In genomic region chr9:36970007-36970888, GRCh38 we compare ENCODE assay signal across 3 cellular contexts.
TF ChIP-seq lines count a peak whose summit lies in the region.

No MANE protein-coding gene starts in this region.

TF ChIP-seq in SK-N-SH treated with all-trans-retinoic acid at 6 μM for 48 hours, 23 proteins besides CTCF, POLR2A, EP300 and RAD21 (continued from another document):
- TF ChIP-seq ZNF565 (CRISPR knock-in tag; conservative IDR thresholded peaks at IDR 0.05; ENCODE audit: low read depth) (no peak), ISL1 (CRISPR knock-in tag; IDR thresholded peaks at IDR 0.05) (no peak), SNAI2 (CRISPR knock-in tag; IDR thresholded peaks at IDR 0.05) (no peak), ZC3H10 (CRISPR knock-in tag; IDR thresholded peaks at IDR 0.05) (no peak), RARB (CRISPR knock-in tag; IDR thresholded peaks at IDR 0.05) (no peak), CSRNP3 (CRISPR knock-in tag; IDR thresholded peaks at IDR 0.05) (no peak)
- TF ChIP-seq, protein P1, sequence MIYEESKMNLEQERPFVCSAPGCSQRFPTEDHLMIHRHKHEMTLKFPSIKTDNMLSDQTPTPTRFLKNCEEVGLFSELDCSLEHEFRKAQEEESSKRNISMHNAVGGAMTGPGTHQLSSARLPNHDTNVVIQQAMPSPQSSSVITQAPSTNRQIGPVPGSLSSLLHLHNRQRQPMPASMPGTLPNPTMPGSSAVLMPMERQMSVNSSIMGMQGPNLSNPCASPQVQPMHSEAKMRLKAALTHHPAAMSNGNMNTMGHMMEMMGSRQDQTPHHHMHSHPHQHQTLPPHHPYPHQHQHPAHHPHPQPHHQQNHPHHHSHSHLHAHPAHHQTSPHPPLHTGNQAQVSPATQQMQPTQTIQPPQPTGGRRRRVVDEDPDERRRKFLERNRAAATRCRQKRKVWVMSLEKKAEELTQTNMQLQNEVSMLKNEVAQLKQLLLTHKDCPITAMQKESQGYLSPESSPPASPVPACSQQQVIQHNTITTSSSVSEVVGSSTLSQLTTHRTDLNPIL (CRISPR knock-in tag; IDR thresholded peaks at IDR 0.05; ENCODE audit: low read depth): no peak
- TF ChIP-seq, protein P2, sequence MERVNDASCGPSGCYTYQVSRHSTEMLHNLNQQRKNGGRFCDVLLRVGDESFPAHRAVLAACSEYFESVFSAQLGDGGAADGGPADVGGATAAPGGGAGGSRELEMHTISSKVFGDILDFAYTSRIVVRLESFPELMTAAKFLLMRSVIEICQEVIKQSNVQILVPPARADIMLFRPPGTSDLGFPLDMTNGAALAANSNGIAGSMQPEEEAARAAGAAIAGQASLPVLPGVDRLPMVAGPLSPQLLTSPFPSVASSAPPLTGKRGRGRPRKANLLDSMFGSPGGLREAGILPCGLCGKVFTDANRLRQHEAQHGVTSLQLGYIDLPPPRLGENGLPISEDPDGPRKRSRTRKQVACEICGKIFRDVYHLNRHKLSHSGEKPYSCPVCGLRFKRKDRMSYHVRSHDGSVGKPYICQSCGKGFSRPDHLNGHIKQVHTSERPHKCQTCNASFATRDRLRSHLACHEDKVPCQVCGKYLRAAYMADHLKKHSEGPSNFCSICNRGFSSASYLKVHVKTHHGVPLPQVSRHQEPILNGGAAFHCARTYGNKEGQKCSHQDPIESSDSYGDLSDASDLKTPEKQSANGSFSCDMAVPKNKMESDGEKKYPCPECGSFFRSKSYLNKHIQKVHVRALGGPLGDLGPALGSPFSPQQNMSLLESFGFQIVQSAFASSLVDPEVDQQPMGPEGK (CRISPR knock-in tag; IDR thresholded peaks at IDR 0.05; ENCODE audit: borderline replicate concordance): no peak

TF ChIP-seq in SK-N-SH, 30 proteins besides CTCF, POLR2A, EP300 and RAD21:
- TF ChIP-seq USF1 (IDR thresholded peaks at IDR 0.05; ENCODE audit: borderline replicate concordance, low read depth) (no peak), SIN3A (IDR thresholded peaks at IDR 0.05; ENCODE audit: borderline replicate concordance, low read depth, low read length) (no peak)

TF ChIP-seq in H1, 55 proteins besides CTCF, POLR2A, EP300 and RAD21 (continued from another document):
- TF ChIP-seq, protein P3, sequence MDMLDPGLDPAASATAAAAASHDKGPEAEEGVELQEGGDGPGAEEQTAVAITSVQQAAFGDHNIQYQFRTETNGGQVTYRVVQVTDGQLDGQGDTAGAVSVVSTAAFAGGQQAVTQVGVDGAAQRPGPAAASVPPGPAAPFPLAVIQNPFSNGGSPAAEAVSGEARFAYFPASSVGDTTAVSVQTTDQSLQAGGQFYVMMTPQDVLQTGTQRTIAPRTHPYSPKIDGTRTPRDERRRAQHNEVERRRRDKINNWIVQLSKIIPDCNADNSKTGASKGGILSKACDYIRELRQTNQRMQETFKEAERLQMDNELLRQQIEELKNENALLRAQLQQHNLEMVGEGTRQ (IDR thresholded peaks at IDR 0.05; ENCODE audit: low read length): no peak
- no peak for TF ChIP-seq GTF2F1 (IDR thresholded peaks at IDR 0.05; ENCODE audit: borderline replicate concordance, low read depth, low read length)
- no peak for TF ChIP-seq SIX5 (IDR thresholded peaks at IDR 0.05; ENCODE audit: low read depth, low read length)
- no peak for TF ChIP-seq POU5F1 (IDR thresholded peaks at IDR 0.05; ENCODE audit: low read depth, low read length)
- TF ChIP-seq TCF12 (IDR thresholded peaks at IDR 0.05; ENCODE audit: low read depth, low read length): no peak
- TF ChIP-seq ZNF274 (IDR thresholded peaks at IDR 0.05; ENCODE audit: borderline replicate concordance, extremely low read depth, low read length): no peak
- TF ChIP-seq HDAC2 (IDR thresholded peaks at IDR 0.05; ENCODE audit: borderline replicate concordance in 1 of 2, low read depth in 2 of 2, low read length in 2 of 2): no peak
- no peak for TF ChIP-seq MAFK (IDR thresholded peaks at IDR 0.05; ENCODE audit: low read depth, low read length)
